Comparison of ENCODE assay signal across 13 cellular contexts in genomic region chr22:46579751-46580449, GRCh38. TPM values are rescaled to one million over a fixed set of nuclear protein-coding genes. Genes with fewer than 3 reads are reported as not detected.
DNase-seq lines count a peak whose midpoint lies in the region; ATAC-seq and TF ChIP-seq lines count a peak whose summit lies in the region.
"Had no signal": no experiment of that assay in that cellular context is flagged by ENCODE, and none has a peak within 500 bp of the region (broad histone marks: within the 10 kb centered on the region; RNA-seq: fewer than 3 reads in every experiment).

No MANE protein-coding gene starts in this region.

- H3K27me3 ChIP-seq in esophagus muscularis mucosa (no peaks in the 10 kb centered on the region), tibial nerve (no peaks in the 10 kb centered on the region)
- H3K27me3 ChIP-seq in naive thymus-derived CD4-positive, alpha-beta T cell (ENCODE audit: control insufficient read depth in 2 of 2, insufficient read depth in 2 of 2, low read length in 2 of 2) = no peaks in the 10 kb centered on the region
- H3K27me3 ChIP-seq: breast epithelium had no signal

- H3K27me3 Mint-ChIP-seq in activated CD4-positive, alpha-beta T cell treated with anti-CD3 and anti-CD28 coated beads, Interleukin-2, amount 10 ng/mL, durations not matched to agents 7 days and 5 days = no peaks in the 10 kb centered on the region
- no peaks in the 10 kb centered on the region for H3K27me3 Mint-ChIP-seq in naive thymus-derived CD4-positive, alpha-beta T cell

- intact Hi-C loops in esophagus muscularis mucosa (cut with DNase I) = loop anchor here (5.0 kb wide), 1 partner anchor 157 kb away; the partner anchor contains the start of gene CERK
- intact Hi-C loops in naive thymus-derived CD4-positive, alpha-beta T cell (cut with micrococcal nuclease) = loop anchor here in 1 of 2 donors (5.0 kb wide), 2 partner anchors 157 to 908 kb away; partner anchors contain the start of genes ATXN10 and CERK

- no peak for DNase-seq in activated CD4-positive, alpha-beta T cell treated with anti-CD3 and anti-CD28 coated beads, Interleukin-2, amount 10 ng/mL, durations not matched to agents 7 days and 5 days
- no peak for DNase-seq in activated CD4-positive, alpha-beta T cell treated with anti-CD3 and anti-CD28 coated beads for 1 hour
- DNase-seq in esophagus muscularis mucosa (ENCODE audit: extremely low spot score) (no peak), tibial nerve (ENCODE audit: low spot score in 2 of 2) (no peak), amygdala (lab: John Stamatoyannopoulos, UW) (no peak), DMS53 (lab: John Stamatoyannopoulos, UW) (no peak)
- DNase-seq in naive thymus-derived CD4-positive, alpha-beta T cell = no peak
- DNase-seq: 8988T, NCI-H1436 treated with DMSO at 0.1 percent for 48 hours, T-helper 2 cell had no signal

- H3K4me3 ChIP-seq in esophagus muscularis mucosa = no peak overlapping the region
- no peak overlapping the region for H3K4me3 ChIP-seq in naive thymus-derived CD4-positive, alpha-beta T cell (ENCODE audit: low read length)
- no peak overlapping the region for H3K4me3 ChIP-seq in tibial nerve
- H3K4me3 ChIP-seq: prostate gland had no signal

- CTCF ChIA-PET in activated CD4-positive, alpha-beta T cell treated with anti-CD3 and anti-CD28 coated beads, Interleukin-2, amount 10 ng/mL, durations not matched to agents 7 days and 5 days (lab: Charles Lee) = no interaction called here
- CTCF ChIA-PET in naive thymus-derived CD4-positive, alpha-beta T cell (lab: Charles Lee) = no interaction called here

- POLR2A ChIA-PET in activated CD4-positive, alpha-beta T cell treated with anti-CD3 and anti-CD28 coated beads, Interleukin-2, amount 10 ng/mL, durations not matched to agents 7 days and 5 days (lab: Charles Lee) = no interaction called here
- POLR2A ChIA-PET in naive thymus-derived CD4-positive, alpha-beta T cell (lab: Charles Lee) = no interaction called here

- peaks cover 2% of the 10 kb centered on the region for H3K36me3 Mint-ChIP-seq in activated CD4-positive, alpha-beta T cell treated with anti-CD3 and anti-CD28 coated beads, Interleukin-2, amount 10 ng/mL, durations not matched to agents 7 days and 5 days (ENCODE audit: low read depth)
- H3K36me3 Mint-ChIP-seq in naive thymus-derived CD4-positive, alpha-beta T cell = peaks cover 0 to 2% (median 0%) of the 10 kb centered on the region in 5 donors

- H3K9me3 ChIP-seq in esophagus muscularis mucosa (no peaks in the 10 kb centered on the region), tibial nerve (no peaks in the 10 kb centered on the region)
- no peaks in the 10 kb centered on the region for H3K9me3 ChIP-seq in naive thymus-derived CD4-positive, alpha-beta T cell (ENCODE audit: control insufficient read depth in 2 of 3, low read length in 3 of 3)
- H3K9me3 ChIP-seq: breast epithelium, prostate gland had no signal

- no peak overlapping the region for H3K27ac Mint-ChIP-seq in activated CD4-positive, alpha-beta T cell treated with anti-CD3 and anti-CD28 coated beads, Interleukin-2, amount 10 ng/mL, durations not matched to agents 7 days and 5 days
- peak overlapping the region in 3 of 9 donors; percentile 33 to 69 (median 68) for H3K27ac Mint-ChIP-seq in naive thymus-derived CD4-positive, alpha-beta T cell

- TF ChIP-seq CTCF in esophagus muscularis mucosa (IDR thresholded peaks at IDR 0.05) (no peak), tibial nerve (IDR thresholded peaks at IDR 0.05) (no peak)

- peaks cover 57% of the 10 kb centered on the region for H3K4me1 Mint-ChIP-seq in activated CD4-positive, alpha-beta T cell treated with anti-CD3 and anti-CD28 coated beads, Interleukin-2, amount 10 ng/mL, durations not matched to agents 7 days and 5 days
- H3K4me1 Mint-ChIP-seq in naive thymus-derived CD4-positive, alpha-beta T cell = peaks cover 39 to 53% (median 48%) of the 10 kb centered on the region in 7 donors

- peak overlapping the region in 3 of 4 donors; percentile 65 to 72 (median 70) for H3K27ac ChIP-seq in esophagus muscularis mucosa (replicated peaks in 1 of 4)
- H3K27ac ChIP-seq in naive thymus-derived CD4-positive, alpha-beta T cell (ENCODE audit: low read depth, low read length) = no peak overlapping the region
- peak overlapping the region; percentile 31 to 88 (median 78) for H3K27ac ChIP-seq in tibial nerve

- H3K4me1 ChIP-seq in esophagus muscularis mucosa = peaks cover 70 to 76% (median 73%) of the 10 kb centered on the region in 4 donors
- H3K4me1 ChIP-seq in naive thymus-derived CD4-positive, alpha-beta T cell (ENCODE audit: control insufficient read depth in 2 of 2, insufficient read depth in 2 of 2, low read length in 2 of 2) = peaks cover 16 to 25% of the 10 kb centered on the region in 2 donors
- H3K4me1 ChIP-seq in tibial nerve = peaks cover 0 to 65% (median 39%) of the 10 kb centered on the region in 4 donors
- H3K4me1 ChIP-seq: prostate gland had no signal

- H3K4me3 Mint-ChIP-seq in activated CD4-positive, alpha-beta T cell treated with anti-CD3 and anti-CD28 coated beads, Interleukin-2, amount 10 ng/mL, durations not matched to agents 7 days and 5 days = peak overlapping the region; percentile 10
- peak overlapping the region in 7 of 10 donors; percentile 3 to 95 (median 38) for H3K4me3 Mint-ChIP-seq in naive thymus-derived CD4-positive, alpha-beta T cell

- TF ChIP-seq POLR2A in esophagus muscularis mucosa (IDR thresholded peaks at IDR 0.05; ENCODE audit: low read depth) (no peak), tibial nerve (IDR thresholded peaks at IDR 0.05) (no peak)

- H3K36me3 ChIP-seq in esophagus muscularis mucosa (no peaks in the 10 kb centered on the region), tibial nerve (no peaks in the 10 kb centered on the region)
- H3K36me3 ChIP-seq in naive thymus-derived CD4-positive, alpha-beta T cell (ENCODE audit: control insufficient read depth in 2 of 3, insufficient read depth in 3 of 3, low read length in 3 of 3) = no peaks in the 10 kb centered on the region
- H3K36me3 ChIP-seq: breast epithelium, prostate gland had no signal

- H3K9me3 Mint-ChIP-seq in activated CD4-positive, alpha-beta T cell treated with anti-CD3 and anti-CD28 coated beads, Interleukin-2, amount 10 ng/mL, durations not matched to agents 7 days and 5 days = no peaks in the 10 kb centered on the region
- H3K9me3 Mint-ChIP-seq in naive thymus-derived CD4-positive, alpha-beta T cell = no peaks in the 10 kb centered on the region

- 93% methylated on average over 13 of the region's 14 CpGs for WGBS in esophagus muscularis mucosa
- 78 to 85% methylated on average over 13 to 14 of the region's 14 CpGs for WGBS in tibial nerve, 2 donors

- TF ChIP-seq EP300 in esophagus muscularis mucosa (IDR thresholded peaks at IDR 0.05) (no peak), tibial nerve (IDR thresholded peaks at IDR 0.05) (no peak)

- no peak for ATAC-seq in naive thymus-derived CD4-positive, alpha-beta T cell
- no peak for ATAC-seq in HG02763 (IDR thresholded peaks at IDR 0.05; ENCODE audit: unreplicated experiment)

RNA-seq across cellular contexts. Expression of gene GRAMD4, which starts 40.3 kb away (rescaled TPM):
- total RNA-seq in activated CD4-positive, alpha-beta T cell treated with anti-CD3 and anti-CD28 coated beads, Interleukin-2, amount 10 ng/mL, durations not matched to agents 7 days and 5 days = 10 to 100 TPM; 40.8 to 43.2 TPM
- 100 to 1,000 TPM in 1 of 4 donors, 10 to 100 TPM in 3; 20.0 to 126 (median 63.8) TPM for total RNA-seq in esophagus muscularis mucosa
- total RNA-seq in naive thymus-derived CD4-positive, alpha-beta T cell = 10 to 100 TPM; 13.9 to 48.5 (median 15.6) TPM
- 1 to 10 TPM; 2.1 to 2.8 TPM for polyA plus RNA-seq in naive thymus-derived CD4-positive, alpha-beta T cell
- 100 to 1,000 TPM in 1 of 4 donors, 10 to 100 TPM in 3; 18.2 to 299 (median 54.3) TPM for total RNA-seq in tibial nerve

RNA-seq across cellular contexts. Expression of gene CELSR1, which starts 42.5 kb away (rescaled TPM):
- total RNA-seq in activated CD4-positive, alpha-beta T cell treated with anti-CD3 and anti-CD28 coated beads, Interleukin-2, amount 10 ng/mL, durations not matched to agents 7 days and 5 days = under 1 TPM; 0.20 to 0.23 TPM
- total RNA-seq in esophagus muscularis mucosa (1 to 10 TPM; 2.5 to 2.7 (median 2.6) TPM), tibial nerve (1 to 10 TPM; 1.0 to 5.9 (median 2.6) TPM)
- 1 to 10 TPM in 2 of 5 experiments, under 1 TPM in 3; 0.36 to 4.7 (median 0.97) TPM for total RNA-seq in naive thymus-derived CD4-positive, alpha-beta T cell
- 1 to 10 TPM in 1 of 2 donors, under 1 TPM in 1; 0.45 to 1.1 TPM for polyA plus RNA-seq in naive thymus-derived CD4-positive, alpha-beta T cell
